Comparison of ENCODE assay signal across 4 cellular contexts in genomic region chr6:42797696-42798095, GRCh38.
TF ChIP-seq lines count a peak whose summit lies in the region.
"Not testable (repeated sequence)": the region's sequence is repeated elsewhere in the genome, so short reads cannot be mapped to it uniquely, and the experiment has no call there.

No MANE protein-coding gene starts in this region.

TF ChIP-seq in HEK293, 187 proteins besides CTCF, POLR2A, EP300 and RAD21:
- 0 out of 2 replicates have a peak, but pooled peaks have one; percentile 31 for TF ChIP-seq INSM2 (tag by site-specific recombination; IDR thresholded peaks at IDR 0.05)
- peak; percentile 32; the same call in 1 of the 2 replicates for TF ChIP-seq ZBTB17 (tag by site-specific recombination; IDR thresholded peaks at IDR 0.05)
- 0 out of 2 replicates have a peak, but pooled peaks have one; percentile 11 for TF ChIP-seq ZNF26 (tag by site-specific recombination; IDR thresholded peaks at IDR 0.05)
- peak; percentile 36; the same call in 1 of the 2 replicates for TF ChIP-seq ZNF629 (tag by site-specific recombination; IDR thresholded peaks at IDR 0.05)
- TF ChIP-seq, protein P1, sequence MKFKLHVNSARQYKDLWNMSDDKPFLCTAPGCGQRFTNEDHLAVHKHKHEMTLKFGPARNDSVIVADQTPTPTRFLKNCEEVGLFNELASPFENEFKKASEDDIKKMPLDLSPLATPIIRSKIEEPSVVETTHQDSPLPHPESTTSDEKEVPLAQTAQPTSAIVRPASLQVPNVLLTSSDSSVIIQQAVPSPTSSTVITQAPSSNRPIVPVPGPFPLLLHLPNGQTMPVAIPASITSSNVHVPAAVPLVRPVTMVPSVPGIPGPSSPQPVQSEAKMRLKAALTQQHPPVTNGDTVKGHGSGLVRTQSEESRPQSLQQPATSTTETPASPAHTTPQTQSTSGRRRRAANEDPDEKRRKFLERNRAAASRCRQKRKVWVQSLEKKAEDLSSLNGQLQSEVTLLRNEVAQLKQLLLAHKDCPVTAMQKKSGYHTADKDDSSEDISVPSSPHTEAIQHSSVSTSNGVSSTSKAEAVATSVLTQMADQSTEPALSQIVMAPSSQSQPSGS (tag by site-specific recombination; IDR thresholded peaks at IDR 0.05; ENCODE audit: low read depth): peak; percentile 35; the same call in 1 of the 2 replicates
- TF ChIP-seq ZFP69B (tag by site-specific recombination; IDR thresholded peaks at IDR 0.05): peak; percentile 44; the same call in 1 of the 2 replicates
- TF ChIP-seq YY2 (tag by site-specific recombination; IDR thresholded peaks at IDR 0.05): peak; percentile 67; the same call in 1 of the 2 replicates
- peak; percentile 49 for TF ChIP-seq ZNF335 (tag by site-specific recombination; conservative IDR thresholded peaks at IDR 0.05)

TF ChIP-seq in IMR-90, 13 proteins besides CTCF, POLR2A, EP300 and RAD21:
- TF ChIP-seq CEBPB (IDR thresholded peaks at IDR 0.05; ENCODE audit: low read depth, low read length): peak; percentile 46; the same call in 1 of the 2 replicates

TF ChIP-seq in K562, 482 proteins besides CTCF, POLR2A, EP300 and RAD21:
- TF ChIP-seq ATF3 (IDR thresholded peaks at IDR 0.05): peak; percentile 83
- TF ChIP-seq ATF3 (CRISPR knock-in tag; conservative IDR thresholded peaks at IDR 0.05): not testable (repeated sequence)
- peak; percentile 72 for TF ChIP-seq CEBPG (CRISPR knock-in tag; IDR thresholded peaks at IDR 0.05)
- TF ChIP-seq CEBPG (tag; conservative IDR thresholded peaks at IDR 0.05 in 1 of 2, IDR thresholded peaks at IDR 0.05 in 1 of 2): peak; percentile 44 to 82
- TF ChIP-seq CEBPB (tag; IDR thresholded peaks at IDR 0.05): peak; percentile 49; the same call in 1 of the 2 replicates

TF ChIP-seq in HepG2, 621 proteins besides CTCF, POLR2A, EP300 and RAD21:
- TF ChIP-seq CEBPB (IDR thresholded peaks at IDR 0.05; ENCODE audit: borderline replicate concordance, low read depth, low read length): peak; percentile 29; the same call in 1 of the 2 replicates
- peak; percentile 52 for TF ChIP-seq ATF7 (IDR thresholded peaks at IDR 0.05)
- not testable (repeated sequence) for TF ChIP-seq ATF7 (CRISPR knock-in tag; IDR thresholded peaks at IDR 0.05)
